Comparison of ENCODE assay signal across 16 cellular contexts in genomic region chr4:131063878-131064277, GRCh38.
A peak's percentile ranks its signal among the peaks of the same experiment; 100 is the strongest.
DNase-seq lines count a peak whose midpoint lies in the region; ATAC-seq, FAIRE-seq and TF ChIP-seq lines count a peak whose summit lies in the region.
"Had no signal": no experiment of that assay in that cellular context is flagged by ENCODE, and none has a peak within 500 bp of the region (broad histone marks: within the 10 kb centered on the region; RNA-seq: fewer than 3 reads in every experiment).

No MANE protein-coding gene starts in this region.

- H3K79me2 ChIP-seq in astrocyte (ENCODE audit: insufficient read depth, low read length): no peaks in the 10 kb centered on the region

- H3K9ac ChIP-seq in astrocyte (ENCODE audit: low read length): no peak overlapping the region
- H3K9ac ChIP-seq: BLaER1 treated with 17β-estradiol and CSF1 and Interleukin-3, amounts not matched to agents 10 nM and 100 nM had no signal

- H3K27me3 Mint-ChIP-seq in astrocyte (ENCODE audit: low read depth, unreplicated experiment) (no peaks in the 10 kb centered on the region), CD14-positive monocyte (ENCODE audit: low read depth in 3 of 3) (no peaks in the 10 kb centered on the region)
- H3K27me3 Mint-ChIP-seq: CD4-positive, alpha-beta T cell had no signal

- no peaks in the 10 kb centered on the region for H3K9me3 ChIP-seq in MG63
- H3K9me3 ChIP-seq in astrocyte (ENCODE audit: insufficient read depth, low read depth, low read length): peaks cover 17% of the 10 kb centered on the region

- TF ChIP-seq CTCF in astrocyte (IDR thresholded peaks at IDR 0.05; ENCODE audit: insufficient read depth, low read depth, low read length) (no peak), CD14-positive monocyte (IDR thresholded peaks at IDR 0.05) (no peak)

- intact Hi-C loops in CD14-positive monocyte (cut with micrococcal nuclease): no loop called here

- no peaks in the 10 kb centered on the region for H3K4me1 ChIP-seq in astrocyte (ENCODE audit: insufficient read depth, low read length)
- H3K4me1 ChIP-seq: BLaER1 treated with 17β-estradiol and CSF1 and Interleukin-3, amounts not matched to agents 10 nM and 100 nM had no signal

- FAIRE-seq in astrocyte (lab: Jason Lieb, UNC) (no peak), GM12892 (lab: Jason Lieb, UNC) (no peak)
- FAIRE-seq: GM12878 had no signal

- ATAC-seq in GM21786 (IDR thresholded peaks at IDR 0.05; ENCODE audit: unreplicated experiment) (no peak), HG03571 (IDR thresholded peaks at IDR 0.05; ENCODE audit: unreplicated experiment) (no peak)
- ATAC-seq: GM12878, GM23338 had no signal

- H3K4me3 ChIP-seq in MG63 (no peak overlapping the region), astrocyte (ENCODE audit: insufficient read depth, low read depth, low read length) (no peak overlapping the region)
- H3K4me3 ChIP-seq: BLaER1 treated with 17β-estradiol and CSF1 and Interleukin-3, amounts not matched to agents 10 nM and 100 nM; GM12878; GM23338 had no signal

- H4K20me1 ChIP-seq in astrocyte (ENCODE audit: insufficient read depth, low read length): no peaks in the 10 kb centered on the region
- H4K20me1 ChIP-seq: BLaER1 treated with 17β-estradiol and CSF1 and Interleukin-3, amounts not matched to agents 10 nM and 100 nM had no signal

- H3K27ac Mint-ChIP-seq in astrocyte (ENCODE audit: unreplicated experiment): no peak overlapping the region
- H3K27ac Mint-ChIP-seq in CD14-positive monocyte: no peak overlapping the region
- H3K27ac Mint-ChIP-seq: CD4-positive, alpha-beta T cell; GM23338 had no signal

- H3K27me3 ChIP-seq in MG63: no peaks in the 10 kb centered on the region
- no peaks in the 10 kb centered on the region for H3K27me3 ChIP-seq in astrocyte (ENCODE audit: insufficient read depth, low read length)
- H3K27me3 ChIP-seq: BLaER1 treated with 17β-estradiol and CSF1 and Interleukin-3, amounts not matched to agents 10 nM and 100 nM had no signal

- H3K36me3 Mint-ChIP-seq in astrocyte (ENCODE audit: low read depth, unreplicated experiment) (no peaks in the 10 kb centered on the region), CD14-positive monocyte (no peaks in the 10 kb centered on the region)

- peaks cover 9% of the 10 kb centered on the region for H3K9me3 Mint-ChIP-seq in astrocyte (ENCODE audit: unreplicated experiment)
- H3K9me3 Mint-ChIP-seq in CD14-positive monocyte: peaks cover 5 to 24% (median 14%) of the 10 kb centered on the region in 7 donors

- H3K27ac ChIP-seq in astrocyte (ENCODE audit: low read depth, low read length): no peak overlapping the region
- H3K27ac ChIP-seq: BLaER1 treated with 17β-estradiol and CSF1 and Interleukin-3, amounts not matched to agents 10 nM and 100 nM had no signal

- no peak for TF ChIP-seq POLR2A in GM12892 (IDR thresholded peaks at IDR 0.05; ENCODE audit: low read depth, low read length)

- H3K4me1 Mint-ChIP-seq in astrocyte (ENCODE audit: low read depth, unreplicated experiment) (no peaks in the 10 kb centered on the region), CD14-positive monocyte (no peaks in the 10 kb centered on the region)
- H3K4me1 Mint-ChIP-seq: GM23338 had no signal

- no peaks in the 10 kb centered on the region for H3K36me3 ChIP-seq in MG63
- H3K36me3 ChIP-seq in astrocyte (ENCODE audit: insufficient read depth, low read length): no peaks in the 10 kb centered on the region
- H3K36me3 ChIP-seq: BLaER1 treated with 17β-estradiol and CSF1 and Interleukin-3, amounts not matched to agents 10 nM and 100 nM had no signal

- peak; percentile 0 for DNase-seq in Daoy (ENCODE audit: low read depth)
- DNase-seq in MG63: peak; percentile 39
- DNase-seq in astrocyte (ENCODE audit: low read depth): peak; percentile 10
- peak; percentile 49 for DNase-seq in islet precursor cell
- no peak for DNase-seq in CD14-positive monocyte (ENCODE audit: low spot score)
- no peak for DNase-seq in GM12892 (ENCODE audit: insufficient read length)
- DNase-seq: ACHN; Calu3; CD4-positive, alpha-beta T cell; DMS 273 treated with DMSO at 0.1 percent for 48 hours; H7 had no signal

- H3K4me3 Mint-ChIP-seq in astrocyte (ENCODE audit: unreplicated experiment) (no peak overlapping the region), CD14-positive monocyte (no peak overlapping the region)
- H3K4me3 Mint-ChIP-seq: CD4-positive, alpha-beta T cell; GM23338 had no signal

- no peak overlapping the region for H2AFZ ChIP-seq in astrocyte (ENCODE audit: low read depth, low read length)
- H2AFZ ChIP-seq: GM23338 had no signal

- H3K4me2 ChIP-seq in astrocyte (ENCODE audit: low read length): no peak overlapping the region
- H3K4me2 ChIP-seq: BLaER1 treated with 17β-estradiol and CSF1 and Interleukin-3, amounts not matched to agents 10 nM and 100 nM; GM23338 had no signal

Comparison
In these comparisons a context has a peak if more than half of its experiments do, and no peak if none do; other contexts are left out.
1. DNase-seq: peak in Daoy (single experiment), MG63 (single experiment), astrocyte (single experiment) and islet precursor cell (single experiment); none in CD14-positive monocyte (single experiment) and GM12892 (single experiment).